Comparison of ENCODE assay signal across 18 cellular contexts in genomic region chr6:163313981-163314380, GRCh38.
"Had no signal": no experiment of that assay in that cellular context is flagged by ENCODE, and none has a peak within 500 bp of the region (broad histone marks: within the 10 kb centered on the region; RNA-seq: fewer than 3 reads in every experiment).

No MANE protein-coding gene starts in this region.

- H3K4me3 ChIP-seq: gastrocnemius medialis, left lung, lower lobe of right lung, smooth muscle cell, testis, transverse colon had no signal

- H3K4me1 Mint-ChIP-seq: memory B cell, mesothelial cell of epicardium, natural killer cell had no signal

- H3K27me3 ChIP-seq: gastrocnemius medialis, testis, transverse colon had no signal

- H3K4me1 ChIP-seq: left lung, lower lobe of right lung, transverse colon had no signal

- H3K4me3 Mint-ChIP-seq: memory B cell, mesothelial cell of epicardium, natural killer cell had no signal

- H3K27ac ChIP-seq: gastrocnemius medialis, left lung, lower lobe of right lung, neutrophil had no signal

- H3K4me2 ChIP-seq: smooth muscle cell had no signal

- H3K36me3 ChIP-seq: gastrocnemius medialis, left lung, lower lobe of right lung, neutrophil, transverse colon had no signal

- H3K9me3 ChIP-seq: gastrocnemius medialis, left lung, lower lobe of right lung, neutrophil, testis, transverse colon had no signal

- H3K36me3 Mint-ChIP-seq: memory B cell, mesothelial cell of epicardium, natural killer cell had no signal

- ATAC-seq: esophagus mucosa; gastrocnemius medialis; left lung; lower lobe of right lung; natural killer cell; right cardiac atrium; stimulated activated naive CD8-positive, alpha-beta T cell treated with anti-CD3 and anti-CD28 coated beads, Interleukin-15, Interleukin-2, amounts not matched to agents 100 U/mL and 50 U/mL, for 24 hours had no signal

- H3K27ac Mint-ChIP-seq: memory B cell, mesothelial cell of epicardium, natural killer cell had no signal

- DNase-seq: central memory CD4-positive, alpha-beta T cell; cortex of kidney; effector memory CD4-positive, alpha-beta T cell; gastrocnemius medialis; islet precursor cell; left lung; lower lobe of right lung; natural killer cell; right cardiac atrium; stimulated activated CD4-positive, alpha-beta T cell treated with anti-CD3 and anti-CD28 coated beads, Interleukin-2, amount 100 ng/mL, for 48 hours; stimulated activated naive CD8-positive, alpha-beta T cell treated with anti-CD3 and anti-CD28 coated beads, Interleukin-15, Interleukin-2, amounts not matched to agents 100 U/mL and 50 U/mL, for 24 hours; testis; transverse colon had no signal

- H3K9me3 Mint-ChIP-seq: memory B cell, mesothelial cell of epicardium, natural killer cell had no signal
